In genomic region chr12:53324779-53325538, GRCh38 we compare ENCODE assay signal across 8 cellular contexts. TPM values are rescaled to one million over a fixed set of nuclear protein-coding genes. Genes with fewer than 3 reads are reported as not detected.
A peak's percentile ranks its signal among the peaks of the same experiment; 100 is the strongest.
DNase-seq lines count a peak whose midpoint lies in the region; ATAC-seq and TF ChIP-seq lines count a peak whose summit lies in the region.

No MANE protein-coding gene starts in this region.

- H3K9ac ChIP-seq in OCI-LY3 (ENCODE audit: low read length), result peak overlapping the region; percentile 94

- WGBS in esophagus, 2 donors, result 1% methylated on average over 61 to 71 of the region's 71 CpGs

- peaks cover 7% of the 10 kb centered on the region for H3K79me2 ChIP-seq in OCI-LY3 (ENCODE audit: low read length)

- peak overlapping the region; percentile 60 for H2AFZ ChIP-seq in OCI-LY3 (ENCODE audit: low read depth, low read length)

- H3K4me2 ChIP-seq in OCI-LY3 (ENCODE audit: low read length), result peak overlapping the region; percentile 73

- DNase-seq in DMS 273 (lab: John Stamatoyannopoulos, UW; ENCODE audit: unreplicated experiment), result peak; percentile 93
- DNase-seq in HuH-7.5 (ENCODE audit: low spot score), result peak; percentile 98
- DNase-seq in activated T-cell treated with anti-CD3 and anti-CD28 coated beads for 48 hours (ENCODE audit: low read depth), result peak; percentile 90
- DNase-seq in stimulated activated CD8-positive, alpha-beta memory T cell treated with anti-CD3 and anti-CD28 coated beads, Interleukin-7, amount 100 ng/mL, for 24 hours (ENCODE audit: low read depth), result peak; percentile 75

- peaks cover 25% of the 10 kb centered on the region for H3K4me1 ChIP-seq in OCI-LY3 (ENCODE audit: low read length)
- H3K4me1 ChIP-seq in esophagus (ENCODE audit: control insufficient read depth in 2 of 2, insufficient read depth in 2 of 2, low read length in 1 of 2), result peaks cover 0 to 9% of the 10 kb centered on the region in 2 donors
- H3K4me1 ChIP-seq in muscle layer of duodenum (ENCODE audit: control insufficient read depth in 1 of 2, insufficient read depth in 2 of 2, low read length in 2 of 2), result peaks cover 7 to 30% of the 10 kb centered on the region in 2 donors

- TF ChIP-seq CTCF in OCI-LY3 (IDR thresholded peaks at IDR 0.05; ENCODE audit: low read depth, low read length), result peak; percentile 76

- H3K36me3 ChIP-seq in OCI-LY3 (replicated peaks; ENCODE audit: low read depth, low read length), result no peaks in the 10 kb centered on the region
- H3K36me3 ChIP-seq in esophagus (ENCODE audit: control insufficient read depth in 2 of 2, insufficient read depth in 2 of 2, low read length in 1 of 2), result no peaks in the 10 kb centered on the region
- H3K36me3 ChIP-seq in muscle layer of duodenum (ENCODE audit: control insufficient read depth in 1 of 2, insufficient read depth in 2 of 2, low read length in 2 of 2), result peaks cover 0 to 7% of the 10 kb centered on the region in 2 donors

- no peaks in the 10 kb centered on the region for H4K20me1 ChIP-seq in OCI-LY3 (ENCODE audit: insufficient read depth, low read length)

- H3K4me3 ChIP-seq in OCI-LY3 (ENCODE audit: low read length) (peak overlapping the region; percentile 86), esophagus (ENCODE audit: low read depth in 1 of 2, low read length in 2 of 2) (peak overlapping the region; percentile 36 to 59), muscle layer of duodenum (ENCODE audit: low read depth in 1 of 2, low read length in 2 of 2) (peak overlapping the region; percentile 74 to 80)

- H3K27ac ChIP-seq in OCI-LY3 (ENCODE audit: low read length) (peak overlapping the region; percentile 75), esophagus (ENCODE audit: low read depth in 2 of 2, low read length in 1 of 2) (peak overlapping the region; percentile 84 to 95), muscle layer of duodenum (ENCODE audit: low read length) (peak overlapping the region; percentile 89)

- ATAC-seq in GM21515 (IDR thresholded peaks at IDR 0.05; ENCODE audit: unreplicated experiment), result peak; percentile 45

- H3K27me3 ChIP-seq in OCI-LY3 (ENCODE audit: low read depth, low read length) (peaks cover 18% of the 10 kb centered on the region), esophagus (ENCODE audit: control insufficient read depth in 1 of 2, insufficient read depth in 2 of 2, low read length in 2 of 2) (no peaks in the 10 kb centered on the region), muscle layer of duodenum (ENCODE audit: low read depth, low read length) (no peaks in the 10 kb centered on the region)

- no peaks in the 10 kb centered on the region for H3K9me3 ChIP-seq in OCI-LY3 (ENCODE audit: insufficient read depth, low read length)
- no peaks in the 10 kb centered on the region for H3K9me3 ChIP-seq in esophagus (ENCODE audit: control insufficient read depth in 2 of 2, insufficient read depth in 1 of 2, low read depth in 1 of 2, low read length in 1 of 2)
- no peaks in the 10 kb centered on the region for H3K9me3 ChIP-seq in muscle layer of duodenum (ENCODE audit: control insufficient read depth in 1 of 2, low read length in 2 of 2)

RNA-seq across cellular contexts. Expression of gene AAAS, which starts 3.5 kb away (rescaled TPM):
- 10 to 100 TPM; 31.4 to 41.2 TPM for polyA plus RNA-seq in esophagus

RNA-seq across cellular contexts. Expression of gene SP7, which starts 11.2 kb away (rescaled TPM):
- polyA plus RNA-seq in esophagus, result not detected

RNA-seq across cellular contexts. Expression of gene MYG1, which starts 25.5 kb away (rescaled TPM):
- polyA plus RNA-seq in esophagus, result 10 to 100 TPM; 41.8 to 75.0 TPM

RNA-seq across cellular contexts. Expression of gene PFDN5, which starts 29.6 kb away (rescaled TPM):
- polyA plus RNA-seq in esophagus, result 100 to 1,000 TPM; 612 to 762 TPM

RNA-seq across cellular contexts. Expression of gene SP1, which starts 55.0 kb away (rescaled TPM):
- polyA plus RNA-seq in esophagus, result 10 to 100 TPM; 21.6 to 22.3 TPM

Comparison
In these comparisons a context has a peak if more than half of its experiments do, and no peak if none do; other contexts are left out.
1. Peak in every context shown above with its lines: DNase-seq, ATAC-seq, H3K4me3 ChIP-seq and H3K27ac ChIP-seq.